24 cellular contexts compared by ENCODE assay signal in the genomic region with DNA sequence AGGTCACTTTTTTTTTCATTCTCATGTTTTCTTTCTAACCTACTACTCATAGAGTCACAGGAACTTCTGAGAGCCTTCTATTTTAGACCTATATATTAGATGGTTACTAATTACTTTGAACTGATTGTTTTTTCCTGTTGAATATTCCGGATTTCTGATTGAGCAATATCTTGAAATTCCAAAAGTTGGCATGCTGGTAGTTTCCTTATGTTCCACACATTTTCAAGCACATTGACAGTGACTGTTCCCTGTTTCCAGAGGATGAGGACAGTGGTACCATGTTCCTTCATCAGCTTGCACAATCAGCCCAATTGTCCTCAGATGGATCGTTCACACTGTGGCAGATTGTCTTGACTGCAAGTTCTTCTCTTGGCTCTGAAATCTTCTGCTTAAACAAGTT.
"Had no signal": no experiment of that assay in that cellular context is flagged by ENCODE, and none has a peak within 500 bp of the region (broad histone marks: within the 10 kb centered on the region; RNA-seq: fewer than 3 reads in every experiment).

No MANE protein-coding gene starts in this region.

- H3K4me3 ChIP-seq: esophagus muscularis mucosa, lung, mucosa of descending colon, prostate gland, right atrium auricular region, stomach, thyroid gland had no signal

- DNase-seq: effector memory CD4-positive, alpha-beta T cell; head of caudate nucleus; kidney; mesenchymal stem cell; mucosa of descending colon; naive B cell; stimulated activated CD4-positive, alpha-beta T cell treated with anti-CD3 and anti-CD28 coated beads, Interleukin-2, amount 100 ng/mL, for 24 hours; stimulated activated CD4-positive, alpha-beta T cell treated with anti-CD3 and anti-CD28 coated beads, Interleukin-4, amount 100 ng/mL, for 24 hours; stimulated activated naive CD4-positive, alpha-beta T cell treated with Interleukin-2 at 50 U/mL for 16 hours; stomach; thyroid gland had no signal

- H3K36me3 Mint-ChIP-seq: mesothelial cell of epicardium; naive B cell; natural killer cell treated with Interleukin-12 subunit alpha and Interleukin-12 subunit beta and Interleukin-15 and Interleukin-18, amount 100 ng/mL, for 72 hours; stimulated activated effector memory CD8-positive, alpha-beta T cell treated with anti-CD3 and anti-CD28 coated beads, Interleukin-12 subunit alpha, Interleukin-12 subunit beta, amount 100 ng/mL, for 72 hours had no signal

- H3K27me3 Mint-ChIP-seq: naive B cell had no signal

- FAIRE-seq: colon, endothelial cell of umbilical vein, frontal cortex, kidney had no signal

- H3K36me3 ChIP-seq: esophagus muscularis mucosa, prostate gland, right atrium auricular region, stomach, thyroid gland had no signal

- H3K27ac ChIP-seq: esophagus muscularis mucosa, parathyroid adenoma, prostate gland, right atrium auricular region, stomach, thyroid gland had no signal

- H3K27ac Mint-ChIP-seq: mesothelial cell of epicardium; natural killer cell treated with Interleukin-12 subunit alpha and Interleukin-12 subunit beta and Interleukin-15 and Interleukin-18, amount 100 ng/mL, for 72 hours; stimulated activated effector memory CD8-positive, alpha-beta T cell treated with anti-CD3 and anti-CD28 coated beads, Interleukin-12 subunit alpha, Interleukin-12 subunit beta, amount 100 ng/mL, for 72 hours had no signal

- H3K9me3 ChIP-seq: esophagus muscularis mucosa, mucosa of descending colon, prostate gland, right atrium auricular region, stomach, thyroid gland had no signal

- H3K4me3 Mint-ChIP-seq: mesothelial cell of epicardium; natural killer cell treated with Interleukin-12 subunit alpha and Interleukin-12 subunit beta and Interleukin-15 and Interleukin-18, amount 100 ng/mL, for 72 hours; neural crest cell; stimulated activated effector memory CD8-positive, alpha-beta T cell treated with anti-CD3 and anti-CD28 coated beads, Interleukin-12 subunit alpha, Interleukin-12 subunit beta, amount 100 ng/mL, for 72 hours had no signal

- H2AFZ ChIP-seq: parathyroid adenoma had no signal

- H3K27me3 ChIP-seq: esophagus muscularis mucosa, right atrium auricular region, stomach, thyroid gland had no signal

- H3K79me2 ChIP-seq: parathyroid adenoma had no signal

- H3K9ac ChIP-seq: parathyroid adenoma had no signal

- H3K4me1 Mint-ChIP-seq: stimulated activated effector memory CD8-positive, alpha-beta T cell treated with anti-CD3 and anti-CD28 coated beads, Interleukin-12 subunit alpha, Interleukin-12 subunit beta, amount 100 ng/mL, for 72 hours had no signal

- ATAC-seq: left lobe of liver; mucosa of descending colon; natural killer cell treated with Interleukin-12 subunit alpha and Interleukin-12 subunit beta and Interleukin-15 and Interleukin-18, amount 100 ng/mL, for 72 hours; stimulated activated effector memory CD8-positive, alpha-beta T cell treated with anti-CD3 and anti-CD28 coated beads, Interleukin-12 subunit alpha, Interleukin-12 subunit beta, amount 100 ng/mL, for 72 hours had no signal

- H3K9me3 Mint-ChIP-seq: mesothelial cell of epicardium; naive B cell; natural killer cell treated with Interleukin-12 subunit alpha and Interleukin-12 subunit beta and Interleukin-15 and Interleukin-18, amount 100 ng/mL, for 72 hours; neural crest cell; stimulated activated effector memory CD8-positive, alpha-beta T cell treated with anti-CD3 and anti-CD28 coated beads, Interleukin-12 subunit alpha, Interleukin-12 subunit beta, amount 100 ng/mL, for 72 hours had no signal

- H3K4me1 ChIP-seq: esophagus muscularis mucosa, parathyroid adenoma, prostate gland, right atrium auricular region, stomach, thyroid gland had no signal
